8 cellular contexts compared by ENCODE assay signal in the genomic region with DNA sequence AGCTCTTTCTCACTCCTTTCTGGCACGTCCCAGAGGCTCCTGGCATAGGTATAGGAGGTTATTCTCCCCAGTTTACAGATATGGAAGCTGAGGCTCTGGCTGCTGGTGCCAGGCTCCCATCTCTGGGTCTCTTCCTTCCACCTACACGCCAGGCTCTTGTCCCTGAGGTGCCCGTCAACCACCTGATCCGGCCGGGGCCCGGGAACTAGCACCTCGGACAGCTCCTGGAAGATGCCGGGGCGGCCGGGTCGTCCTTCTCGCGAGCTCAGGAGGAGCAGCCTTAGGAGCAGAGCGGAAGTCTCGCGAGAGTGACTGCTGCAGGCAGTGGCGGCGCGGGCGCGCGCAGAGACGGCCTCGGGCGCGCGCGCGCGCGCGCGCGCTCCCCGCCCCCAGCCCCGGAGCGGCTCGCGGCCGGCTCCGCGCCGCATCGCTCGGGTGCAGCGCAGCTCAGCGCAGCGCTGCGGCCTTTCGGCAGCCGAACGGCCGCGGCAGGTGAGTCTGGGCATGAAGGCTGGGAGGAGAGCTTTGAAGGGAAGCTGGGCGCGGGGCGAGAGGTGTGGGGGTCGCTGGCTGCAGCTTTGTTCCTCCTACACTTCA. TPM values are rescaled to one million over a fixed set of nuclear protein-coding genes. Genes with fewer than 3 reads are reported as not detected.
DNase-seq lines count a peak whose midpoint lies in the region; ATAC-seq and TF ChIP-seq lines count a peak whose summit lies in the region.

A gene with protein sequence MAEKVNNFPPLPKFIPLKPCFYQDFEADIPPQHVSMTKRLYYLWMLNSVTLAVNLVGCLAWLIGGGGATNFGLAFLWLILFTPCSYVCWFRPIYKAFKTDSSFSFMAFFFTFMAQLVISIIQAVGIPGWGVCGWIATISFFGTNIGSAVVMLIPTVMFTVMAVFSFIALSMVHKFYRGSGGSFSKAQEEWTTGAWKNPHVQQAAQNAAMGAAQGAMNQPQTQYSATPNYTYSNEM (plus strand): TSS at position 382 of the 597 bp plus-strand sequence. CDS start 16,277 bp downstream, outside the sequence.

- H3K9me3 ChIP-seq in CD4-positive, alpha-beta memory T cell (ENCODE audit: control insufficient read depth in 1 of 2, low read length in 2 of 2): no peaks in the 10 kb centered on the region
- no peaks in the 10 kb centered on the region for H3K9me3 ChIP-seq in MM.1S (replicated peaks; ENCODE audit: insufficient read depth, low read length)

- H3K4me1 ChIP-seq in CD4-positive, alpha-beta memory T cell (ENCODE audit: insufficient read depth, low read length): peaks cover 17% of the 10 kb centered on the region
- no peaks in the 10 kb centered on the region for H3K4me1 ChIP-seq in MM.1S (ENCODE audit: low read length)

- H3K27ac Mint-ChIP-seq in CD4-positive, alpha-beta memory T cell: peak within 1 kb of the TSS in 4 of 7 donors; percentile 29 to 86 (median 74)
- no peak within 1 kb of the TSS for H3K27ac Mint-ChIP-seq in natural killer cell treated with Interleukin-12 subunit alpha and Interleukin-12 subunit beta and Interleukin-15 and Interleukin-18, amount 100 ng/mL, for 72 hours
- H3K27ac Mint-ChIP-seq in stimulated activated naive B cell treated with anti-CD40 and anti-IgM and Interleukin-4, amounts not matched to agents 10 μg/mL and 1 μg/mL and 100 μg/mL, for 72 hours: no peak within 1 kb of the TSS

- ATAC-seq in GM21529 (IDR thresholded peaks at IDR 0.05; ENCODE audit: unreplicated experiment): peak; percentile 68
- ATAC-seq in natural killer cell treated with Interleukin-12 subunit alpha and Interleukin-12 subunit beta and Interleukin-15 and Interleukin-18, amount 100 ng/mL, for 72 hours: peak; percentile 95 to 97
- ATAC-seq in stimulated activated naive B cell treated with anti-CD40 and anti-IgM and Interleukin-4, amounts not matched to agents 10 μg/mL and 1 μg/mL and 100 μg/mL, for 72 hours (replicated peaks): peak; percentile 95 to 96

- no peaks in the 10 kb centered on the region for H4K20me1 ChIP-seq in MM.1S (ENCODE audit: insufficient read depth, low read length)

- H3K27me3 ChIP-seq in CD4-positive, alpha-beta memory T cell (ENCODE audit: insufficient read depth, low read length): peaks cover 8% of the 10 kb centered on the region
- 0 out of 2 replicates have a peak, but pooled peaks cover 3% of the 10 kb centered on the region for H3K27me3 ChIP-seq in MM.1S (replicated peaks; ENCODE audit: insufficient read depth, low read length)

- no peaks in the 10 kb centered on the region for H3K36me3 Mint-ChIP-seq in CD4-positive, alpha-beta memory T cell
- no peaks in the 10 kb centered on the region for H3K36me3 Mint-ChIP-seq in natural killer cell treated with Interleukin-12 subunit alpha and Interleukin-12 subunit beta and Interleukin-15 and Interleukin-18, amount 100 ng/mL, for 72 hours
- peaks cover 3% of the 10 kb centered on the region in 2 donors for H3K36me3 Mint-ChIP-seq in stimulated activated naive B cell treated with anti-CD40 and anti-IgM and Interleukin-4, amounts not matched to agents 10 μg/mL and 1 μg/mL and 100 μg/mL, for 72 hours

- peak within 1 kb of the TSS; percentile 68 for H3K9ac ChIP-seq in MM.1S (ENCODE audit: low read length)

- intact Hi-C loops in CD4-positive, alpha-beta memory T cell (cut with micrococcal nuclease): loop anchor here (1.0 to 2.0 kb wide), 2 partner anchors 28 to 168 kb away; a partner anchor contains a TSS

- H3F3A ChIP-seq in MM.1S (ENCODE audit: insufficient read depth, low read length): no peaks in the 10 kb centered on the region

- peak within 1 kb of the TSS; percentile 82 for H2AFZ ChIP-seq in MM.1S (ENCODE audit: low read length)

- no peaks in the 10 kb centered on the region for H3K79me2 ChIP-seq in MM.1S (ENCODE audit: low read length)

- H3K4me3 Mint-ChIP-seq in CD4-positive, alpha-beta memory T cell: peak within 1 kb of the TSS; percentile 76 to 92 (median 84)
- H3K4me3 Mint-ChIP-seq in natural killer cell treated with Interleukin-12 subunit alpha and Interleukin-12 subunit beta and Interleukin-15 and Interleukin-18, amount 100 ng/mL, for 72 hours: peak within 1 kb of the TSS; percentile 70
- peak within 1 kb of the TSS; percentile 73 to 79 for H3K4me3 Mint-ChIP-seq in stimulated activated naive B cell treated with anti-CD40 and anti-IgM and Interleukin-4, amounts not matched to agents 10 μg/mL and 1 μg/mL and 100 μg/mL, for 72 hours

- H3K36me3 ChIP-seq in CD4-positive, alpha-beta memory T cell (ENCODE audit: insufficient read depth, low read length): no peaks in the 10 kb centered on the region
- H3K36me3 ChIP-seq in MM.1S (replicated peaks; ENCODE audit: insufficient read depth, low read length): no peaks in the 10 kb centered on the region

- CTCF ChIA-PET in CD4-positive, alpha-beta memory T cell (lab: Charles Lee; ENCODE audit: partially characterized antibody): interaction anchor here (0.8 to 1.4 kb wide), 4 partner anchors 9 to 209 kb away, joined by 3 to 5 read pairs (median 4); a partner anchor contains a TSS

- peaks cover 9 to 16% (median 14%) of the 10 kb centered on the region in 4 donors for H3K4me1 Mint-ChIP-seq in CD4-positive, alpha-beta memory T cell
- H3K4me1 Mint-ChIP-seq in natural killer cell treated with Interleukin-12 subunit alpha and Interleukin-12 subunit beta and Interleukin-15 and Interleukin-18, amount 100 ng/mL, for 72 hours (ENCODE audit: low read depth in 2 of 2): peaks cover 10 to 13% of the 10 kb centered on the region in 2 donors
- H3K4me1 Mint-ChIP-seq in stimulated activated naive B cell treated with anti-CD40 and anti-IgM and Interleukin-4, amounts not matched to agents 10 μg/mL and 1 μg/mL and 100 μg/mL, for 72 hours: peaks cover 16 to 27% of the 10 kb centered on the region in 2 donors

- peak within 1 kb of the TSS; percentile 47 to 74 for H3K4me3 ChIP-seq in CD4-positive, alpha-beta memory T cell (ENCODE audit: low read length in 2 of 2)
- H3K4me3 ChIP-seq in MM.1S (ENCODE audit: low read length) (peak within 1 kb of the TSS; percentile 84), fibroblast of villous mesenchyme (ENCODE audit: low read depth, low read length) (peak within 1 kb of the TSS; percentile 62)

- H3K9me2 ChIP-seq in MM.1S (replicated peaks; ENCODE audit: insufficient read depth, low read length): no peaks in the 10 kb centered on the region

- DNase-seq in CD4-positive, alpha-beta memory T cell: peak; percentile 90 to 93 (median 90)
- DNase-seq in MM.1S (peak; percentile 98), SIG-M5 (lab: John Stamatoyannopoulos, UW) (peak; percentile 57), activated gamma-delta T cell treated with Interleukin-2 at 50 U/mL for 16 hours (peak; percentile 87), fibroblast of villous mesenchyme (ENCODE audit: low read depth) (peak; percentile 91)
- DNase-seq in natural killer cell treated with Interleukin-12 subunit alpha and Interleukin-12 subunit beta and Interleukin-15 and Interleukin-18, amount 100 ng/mL, for 72 hours (ENCODE audit: low spot score): peak; percentile 96
- peak; percentile 86 for DNase-seq in stimulated activated naive B cell treated with anti-CD40 and anti-IgM and Interleukin-4, amounts not matched to agents 10 μg/mL and 1 μg/mL and 100 μg/mL, for 72 hours

- H3K4me2 ChIP-seq in MM.1S (ENCODE audit: low read depth, low read length): peak within 1 kb of the TSS; percentile 92

- peaks cover 0 to 5% (median 0%) of the 10 kb centered on the region in 8 donors for H3K9me3 Mint-ChIP-seq in CD4-positive, alpha-beta memory T cell
- H3K9me3 Mint-ChIP-seq in natural killer cell treated with Interleukin-12 subunit alpha and Interleukin-12 subunit beta and Interleukin-15 and Interleukin-18, amount 100 ng/mL, for 72 hours: peaks cover 5% of the 10 kb centered on the region
- H3K9me3 Mint-ChIP-seq in stimulated activated naive B cell treated with anti-CD40 and anti-IgM and Interleukin-4, amounts not matched to agents 10 μg/mL and 1 μg/mL and 100 μg/mL, for 72 hours: peaks cover 2 to 3% of the 10 kb centered on the region in 2 donors

- H3K27ac ChIP-seq in CD4-positive, alpha-beta memory T cell (ENCODE audit: low read depth, low read length): no peak within 1 kb of the TSS
- H3K27ac ChIP-seq in MM.1S (ENCODE audit: low read length): no peak within 1 kb of the TSS

- POLR2A ChIA-PET in CD4-positive, alpha-beta memory T cell (lab: Charles Lee; ENCODE audit: partially characterized antibody): interaction anchor here (1.0 to 1.3 kb wide), 4 partner anchors 28 to 209 kb away, joined by 3 to 5 read pairs (median 3); a partner anchor contains a TSS

- H3K27me3 Mint-ChIP-seq in CD4-positive, alpha-beta memory T cell: peaks cover 16 to 28% of the 10 kb centered on the region in 2 donors
- H3K27me3 Mint-ChIP-seq in natural killer cell treated with Interleukin-12 subunit alpha and Interleukin-12 subunit beta and Interleukin-15 and Interleukin-18, amount 100 ng/mL, for 72 hours: peaks cover 28 to 32% of the 10 kb centered on the region in 2 donors
- peaks cover 61 to 79% of the 10 kb centered on the region in 2 donors for H3K27me3 Mint-ChIP-seq in stimulated activated naive B cell treated with anti-CD40 and anti-IgM and Interleukin-4, amounts not matched to agents 10 μg/mL and 1 μg/mL and 100 μg/mL, for 72 hours

- TF ChIP-seq CTCF in MM.1S (IDR thresholded peaks at IDR 0.05; ENCODE audit: low read length): no peak
- TF ChIP-seq CTCF in fibroblast of villous mesenchyme (IDR thresholded peaks at IDR 0.05; ENCODE audit: insufficient read depth, low read depth, low read length): no peak

RNA-seq across cellular contexts. Expression of the gene that starts here (rescaled TPM):
- total RNA-seq in CD4-positive, alpha-beta memory T cell: under 1 TPM; 0.26 to 0.33 TPM
- polyA plus RNA-seq in CD4-positive, alpha-beta memory T cell: under 1 TPM in 1 of 2 donors, not detected in 1; 0.15 TPM
- total RNA-seq in fibroblast of villous mesenchyme: 0.43 and 1.6 TPM in 2 replicates
- total RNA-seq in natural killer cell treated with Interleukin-12 subunit alpha and Interleukin-12 subunit beta and Interleukin-15 and Interleukin-18, amount 100 ng/mL, for 72 hours: 1 to 10 TPM in 1 of 2 donors, under 1 TPM in 1; 0.40 to 2.7 TPM

Comparison
In these comparisons a context has a peak if more than half of its experiments do, and no peak if none do; other contexts are left out.
1. Peak in DNase-seq and H3K4me3 ChIP-seq in CD4-positive, alpha-beta memory T cell; RNA of the gene not detected or under 1 TPM.
2. H3K27ac Mint-ChIP-seq: peak in CD4-positive, alpha-beta memory T cell (4 of 7); none in natural killer cell treated with Interleukin-12 subunit alpha and Interleukin-12 subunit beta and Interleukin-15 and Interleukin-18, amount 100 ng/mL, for 72 hours (0 of 2) and stimulated activated naive B cell treated with anti-CD40 and anti-IgM and Interleukin-4, amounts not matched to agents 10 μg/mL and 1 μg/mL and 100 μg/mL, for 72 hours (single experiment).
3. Peak in every context shown above with its lines, with median percentiles within 50 percentile points of each other: DNase-seq, H3K4me3 ChIP-seq, H3K4me3 Mint-ChIP-seq and ATAC-seq.